ENCODE assay signal across 8 cellular contexts in genomic region chr10:114876602-114877300, GRCh38. TPM values are rescaled to one million over a fixed set of nuclear protein-coding genes. Genes with fewer than 3 reads are reported as not detected.
DNase-seq lines count a peak whose midpoint lies in the region; ATAC-seq, FAIRE-seq and TF ChIP-seq lines count a peak whose summit lies in the region.

No MANE protein-coding gene starts in this region.

- POLR2A ChIA-PET in A673 (lab: Charles Lee; ENCODE audit: low non-redundant PET) = no interaction called here
- POLR2A ChIA-PET in HepG2 (lab: Yijun Ruan, JAX) = interaction anchor here (1.8 kb wide), 1 partner anchor 61 kb away, joined by 8 read pairs; the partner anchor contains the start of gene TRUB1

- H3K4me3 Mint-ChIP-seq in HFFc6 = 0 out of 2 replicates have a peak overlapping the region, but pooled peaks have one; percentile 20
- H3K4me3 Mint-ChIP-seq in T-helper 17 cell = no peak overlapping the region
- H3K4me3 Mint-ChIP-seq in stimulated activated naive B cell treated with anti-CD40 and anti-IgM and Interleukin-4, amounts not matched to agents 10 μg/mL and 1 μg/mL and 100 μg/mL, for 72 hours = no peak overlapping the region

- FAIRE-seq in HepG2 (lab: Jason Lieb, UNC) = peak; percentile 90

- no peak overlapping the region for H2AFZ ChIP-seq in MM.1S (ENCODE audit: low read length)
- H2AFZ ChIP-seq in HepG2 (ENCODE audit: low read length) = no peak overlapping the region

- DNase-seq in A673 (ENCODE audit: low spot score) (peak; percentile 80), HFFc6 (peak; percentile 52), MM.1S (peak; percentile 72), T-helper 17 cell (no peak), choroid plexus epithelial cell (ENCODE audit: low read depth) (peak; percentile 82), HepG2 (ENCODE audit: low spot score) (peak; percentile 57)
- peak; percentile 18 for DNase-seq in stimulated activated naive B cell treated with anti-CD40 and anti-IgM and Interleukin-4, amounts not matched to agents 10 μg/mL and 1 μg/mL and 100 μg/mL, for 72 hours

- H3K4me1 Mint-ChIP-seq in HFFc6 (ENCODE audit: low read depth) (peaks cover 35% of the 10 kb centered on the region), T-helper 17 cell (peaks cover 15% of the 10 kb centered on the region)
- H3K4me1 Mint-ChIP-seq in stimulated activated naive B cell treated with anti-CD40 and anti-IgM and Interleukin-4, amounts not matched to agents 10 μg/mL and 1 μg/mL and 100 μg/mL, for 72 hours = peaks cover 13 to 28% of the 10 kb centered on the region in 2 donors

- H3K4me1 ChIP-seq in A673 (ENCODE audit: insufficient read depth, low read length, poor library complexity, severe bottlenecking) (peaks cover 29% of the 10 kb centered on the region), MM.1S (ENCODE audit: low read length) (no peaks in the 10 kb centered on the region), HepG2 (ENCODE audit: insufficient read depth, low read length) (peaks cover 23% of the 10 kb centered on the region)

- intact Hi-C loops in A673 (cut with micrococcal nuclease; ENCODE audit: unreplicated experiment) = loop anchor here (1.0 to 10.0 kb wide), 3 partner anchors 252 to 538 kb away; no protein-coding TSS in a partner anchor
- intact Hi-C loops in HepG2 (cut with micrococcal nuclease; ENCODE audit: unreplicated experiment) = loop anchor here (1.0 to 10.0 kb wide), 5 partner anchors 54 to 478 kb away; partner anchors contain the start of genes ATRNL1, FHIP2A and TRUB1

- H3K27ac Mint-ChIP-seq in HFFc6 (no peak overlapping the region), T-helper 17 cell (no peak overlapping the region)
- H3K27ac Mint-ChIP-seq in stimulated activated naive B cell treated with anti-CD40 and anti-IgM and Interleukin-4, amounts not matched to agents 10 μg/mL and 1 μg/mL and 100 μg/mL, for 72 hours = no peak overlapping the region

- H3K27ac ChIP-seq in A673 (ENCODE audit: low read depth, low read length, poor library complexity, severe bottlenecking) = no peak overlapping the region
- no peak overlapping the region for H3K27ac ChIP-seq in MM.1S (ENCODE audit: low read length)
- H3K27ac ChIP-seq in HepG2 (ENCODE audit: extremely low read length, insufficient read depth, low read length) = no peak overlapping the region

- peak; percentile 65 for ATAC-seq in T-helper 17 cell
- peak; percentile 90 for ATAC-seq in HepG2
- ATAC-seq in stimulated activated naive B cell treated with anti-CD40 and anti-IgM and Interleukin-4, amounts not matched to agents 10 μg/mL and 1 μg/mL and 100 μg/mL, for 72 hours (replicated peaks) = peak; percentile 74

- no peak for TF ChIP-seq POLR2A in HepG2 (IDR thresholded peaks at IDR 0.05; ENCODE audit: insufficient read depth in 1 of 2, low read depth in 2 of 2, low read length in 2 of 2)

- H3K36me3 Mint-ChIP-seq in HFFc6 (ENCODE audit: low read depth) (peaks cover 5% of the 10 kb centered on the region), T-helper 17 cell (ENCODE audit: low read depth) (peaks cover 4% of the 10 kb centered on the region)
- no peaks in the 10 kb centered on the region for H3K36me3 Mint-ChIP-seq in stimulated activated naive B cell treated with anti-CD40 and anti-IgM and Interleukin-4, amounts not matched to agents 10 μg/mL and 1 μg/mL and 100 μg/mL, for 72 hours

- no peaks in the 10 kb centered on the region for H3K27me3 ChIP-seq in A673 (replicated peaks; ENCODE audit: insufficient read depth, low read depth, low read length, poor library complexity)
- H3K27me3 ChIP-seq in MM.1S (replicated peaks; ENCODE audit: insufficient read depth, low read length) = no peaks in the 10 kb centered on the region
- H3K27me3 ChIP-seq in HepG2 (ENCODE audit: control insufficient read depth in 1 of 2, insufficient read depth in 2 of 2, low read length in 2 of 2) = no peaks in the 10 kb centered on the region; a peak in 1 of 5 replicates

- no peaks in the 10 kb centered on the region for H3K9me3 Mint-ChIP-seq in HFFc6
- no peaks in the 10 kb centered on the region for H3K9me3 Mint-ChIP-seq in stimulated activated naive B cell treated with anti-CD40 and anti-IgM and Interleukin-4, amounts not matched to agents 10 μg/mL and 1 μg/mL and 100 μg/mL, for 72 hours

- H3K9me3 ChIP-seq in A673 (ENCODE audit: low read depth, low read length, poor library complexity, severe bottlenecking) = no peaks in the 10 kb centered on the region
- H3K9me3 ChIP-seq in MM.1S (replicated peaks; ENCODE audit: insufficient read depth, low read length) = no peaks in the 10 kb centered on the region
- no peaks in the 10 kb centered on the region for H3K9me3 ChIP-seq in T-helper 17 cell (ENCODE audit: control insufficient read depth, low read length, poor library complexity, severe bottlenecking)
- H3K9me3 ChIP-seq in HepG2 (ENCODE audit: low read length) = no peaks in the 10 kb centered on the region

- TF ChIP-seq CTCF in A673 (conservative IDR thresholded peaks at IDR 0.05; ENCODE audit: low read depth, low read length) = peak; percentile 86
- TF ChIP-seq CTCF in GM12875 (IDR thresholded peaks at IDR 0.05; ENCODE audit: borderline replicate concordance, insufficient read depth, low read depth, low read length) = peak; percentile 89
- peak; percentile 85 for TF ChIP-seq CTCF in HFFc6 (IDR thresholded peaks at IDR 0.05)
- peak; percentile 81 for TF ChIP-seq CTCF in MM.1S (IDR thresholded peaks at IDR 0.05; ENCODE audit: low read length)
- TF ChIP-seq CTCF in choroid plexus epithelial cell (conservative IDR thresholded peaks at IDR 0.05; ENCODE audit: low read depth, low read length) = peak; percentile 94
- peak; percentile 93 for TF ChIP-seq CTCF in HepG2 (CRISPR knock-in tag; IDR thresholded peaks at IDR 0.05)

- peak; percentile 73 for TF ChIP-seq RAD21 in HepG2 (CRISPR knock-in tag; IDR thresholded peaks at IDR 0.05)

- BruUV-seq in A673 (replicated peaks; lab: Mats Ljungman, UMichigan) (no TSS peak), HepG2 (replicated peaks; lab: Mats Ljungman, UMichigan) (no TSS peak)

- H3K9me2 ChIP-seq in MM.1S (replicated peaks; ENCODE audit: insufficient read depth, low read length) = no peaks in the 10 kb centered on the region

- CTCF ChIA-PET in A673 (lab: Charles Lee) (interaction anchor here (0.5 to 1.8 kb wide), 3 partner anchors 182 to 253 kb away, joined by 3 to 6 read pairs (median 3); no protein-coding TSS in a partner anchor), HepG2 (lab: Yijun Ruan, JAX; ENCODE audit: low intra/inter-chr PET ratio, low total read pairs) (interaction anchor here (2.0 kb wide), 1 partner anchor 253 kb away, joined by 30 read pairs; no protein-coding TSS in a partner anchor)

- H3K9ac ChIP-seq in MM.1S (ENCODE audit: low read length) (no peak overlapping the region), HepG2 (ENCODE audit: insufficient read depth, low read depth, low read length) (no peak overlapping the region)

- H3K27me3 Mint-ChIP-seq in HFFc6 (ENCODE audit: insufficient read depth) = no peaks in the 10 kb centered on the region; the same call in 1 of the 2 replicates
- peaks cover 66% of the 10 kb centered on the region for H3K27me3 Mint-ChIP-seq in T-helper 17 cell
- H3K27me3 Mint-ChIP-seq in stimulated activated naive B cell treated with anti-CD40 and anti-IgM and Interleukin-4, amounts not matched to agents 10 μg/mL and 1 μg/mL and 100 μg/mL, for 72 hours = peaks cover 26 to 32% of the 10 kb centered on the region in 2 donors

- in situ Hi-C loops in HepG2 (cut with HindIII; ENCODE audit: extremely low pct_ligation_motif_present, low pct_unique_long_range_greater_than_20kb) = no loop called here

- no peaks in the 10 kb centered on the region for H3K79me2 ChIP-seq in MM.1S (ENCODE audit: low read length)
- no peaks in the 10 kb centered on the region for H3K79me2 ChIP-seq in HepG2 (ENCODE audit: insufficient read depth, low read length)

- H3K36me3 ChIP-seq in A673 (ENCODE audit: insufficient read depth, low read length, poor library complexity, severe bottlenecking) (no peaks in the 10 kb centered on the region), MM.1S (replicated peaks; ENCODE audit: insufficient read depth, low read length) (no peaks in the 10 kb centered on the region), HepG2 (replicated peaks in 1 of 2; ENCODE audit: control insufficient read depth in 1 of 2, insufficient read depth in 2 of 2, low read length in 2 of 2) (no peaks in the 10 kb centered on the region)

- H3K4me2 ChIP-seq in MM.1S (ENCODE audit: low read depth, low read length) (0 out of 2 replicates have a peak overlapping the region, but pooled peaks have one; percentile 4), HepG2 (ENCODE audit: low read depth, low read length) (peak overlapping the region; percentile 71)

- H3K4me3 ChIP-seq in A673 (ENCODE audit: low read depth, low read length, poor library complexity, severe bottlenecking) (no peak overlapping the region), GM12875 (ENCODE audit: low read depth, low read length) (no peak overlapping the region), MM.1S (ENCODE audit: low read length) (no peak overlapping the region), choroid plexus epithelial cell (ENCODE audit: low read depth, low read length) (no peak overlapping the region), HepG2 (replicated peaks in 1 of 3; ENCODE audit: insufficient read depth in 1 of 3, low read depth in 2 of 3, low read length in 3 of 3) (peak overlapping the region; percentile 3 to 67 (median 11); a peak in 4 of 6 replicates)

- no peaks in the 10 kb centered on the region for H3F3A ChIP-seq in MM.1S (ENCODE audit: insufficient read depth, low read length)

- H4K20me1 ChIP-seq in MM.1S (ENCODE audit: insufficient read depth, low read length) (no peaks in the 10 kb centered on the region), HepG2 (ENCODE audit: insufficient read depth, low read length) (no peaks in the 10 kb centered on the region)

- WGBS in HepG2 (ENCODE audit: low lambda C conversion rate) = 14% methylated on average over 20 of the region's 20 CpGs

- TF ChIP-seq EP300 in HepG2 (IDR thresholded peaks at IDR 0.05; ENCODE audit: low read depth in 2 of 2, low read length in 2 of 2) (no peak), HepG2 (CRISPR knock-in tag; IDR thresholded peaks at IDR 0.05; ENCODE audit: borderline replicate concordance) (no peak)

RNA-seq across cellular contexts. Expression of gene FHIP2A, which starts 55.2 kb away (rescaled TPM):
- 14.0 and 14.4 TPM in 2 replicates for total RNA-seq in A673 (2021)
- 10 to 100 TPM; 35.1 to 54.1 (median 42.6) TPM for total RNA-seq in HFFc6 (2021; fragmentation: NEBNext Ultra II Directional; extraction: Animal tissue kit (Norgen Biotek cat#: 25700))
- total RNA-seq in T-helper 17 cell = 10 to 100 TPM; 35.4 to 65.3 TPM
- total RNA-seq in HepG2 (2016; rRNA removed; fragmentation: Illumina TruSeq; extraction: Trizol) = 8.3 and 9.0 TPM in 2 replicates
- 4.8 and 5.0 TPM in 2 replicates for total RNA-seq in HepG2 (2016; cell fraction: cytosol; rRNA removed; fragmentation: Illumina TruSeq; extraction: Trizol; ENCODE audit: low read depth)
- total RNA-seq in HepG2 (2016; cell fraction: insoluble cytoplasmic fraction; rRNA removed; fragmentation: Illumina TruSeq; extraction: Trizol) = 8.7 and 10.3 TPM in 2 replicates
- 4.4 and 5.4 TPM in 2 replicates for total RNA-seq in HepG2 (2016; cell fraction: membrane; rRNA removed; fragmentation: Illumina TruSeq; extraction: Trizol)
- 12.4 and 13.8 TPM in 2 replicates for total RNA-seq in HepG2 (2016; cell fraction: nucleus; rRNA removed; fragmentation: Illumina TruSeq; extraction: Trizol)
- polyA plus RNA-seq in HepG2 (2011; rRNA removed) = 6.2 and 6.5 TPM in 2 replicates
- polyA plus RNA-seq in HepG2 (2011; cell fraction: cytosol; rRNA removed) = 1.2 and 2.5 TPM in 2 replicates
- polyA plus RNA-seq in HepG2 (2011; cell fraction: nucleus; rRNA removed) = 10.0 and 11.4 TPM in 2 replicates
- 4.2 and 5.2 TPM in 2 replicates for polyA plus RNA-seq in HepG2 (2012)
- polyA plus RNA-seq in HepG2 (2016; cell fraction: cytosol; fragmentation: Illumina TruSeq; extraction: Trizol; ENCODE audit: low read depth) = 0.26 and 0.31 TPM in 2 replicates
- polyA plus RNA-seq in HepG2 (2016; cell fraction: insoluble cytoplasmic fraction; fragmentation: Illumina TruSeq; extraction: Trizol; ENCODE audit: low read depth) = 5.8 and 6.1 TPM in 2 replicates
- 0.65 and 1.7 TPM in 2 replicates for polyA plus RNA-seq in HepG2 (2016; cell fraction: membrane; fragmentation: Illumina TruSeq; extraction: Trizol; ENCODE audit: low read depth)
- polyA plus RNA-seq in HepG2 (2016; cell fraction: nucleus; fragmentation: Illumina TruSeq; extraction: Trizol; ENCODE audit: insufficient read depth, low read depth) = 17.4 and 23.7 TPM in 2 replicates
- polyA minus RNA-seq in HepG2 (2011; rRNA and poly(A)+ RNA removed; ENCODE audit: low replicate concordance) = 9.9 and 17.5 TPM in 2 replicates
- 11.0 and 15.0 TPM in 2 replicates for polyA minus RNA-seq in HepG2 (2011; cell fraction: cytosol; rRNA and poly(A)+ RNA removed)
- polyA minus RNA-seq in HepG2 (2011; cell fraction: nucleus; rRNA and poly(A)+ RNA removed) = 30.1 and 31.0 TPM in 2 replicates

Comparison
In these comparisons a context has a peak if more than half of its experiments do, and no peak if none do; other contexts are left out.
1. DNase-seq: peak in A673 (single experiment), HFFc6 (single experiment), MM.1S (single experiment), choroid plexus epithelial cell (single experiment), HepG2 (single experiment) and stimulated activated naive B cell treated with anti-CD40 and anti-IgM and Interleukin-4, amounts not matched to agents 10 μg/mL and 1 μg/mL and 100 μg/mL, for 72 hours (single experiment); none in T-helper 17 cell (0 of 3).
2. H3K4me3 ChIP-seq: peak in HepG2 (3 of 3); none in A673 (single experiment), GM12875 (single experiment), MM.1S (single experiment) and choroid plexus epithelial cell (single experiment).
3. Peak in every context shown above with its lines, with median percentiles within 50 percentile points of each other: CTCF ChIP-seq and ATAC-seq.